ENCODE assay signal across 27 cellular contexts in the genomic region with DNA sequence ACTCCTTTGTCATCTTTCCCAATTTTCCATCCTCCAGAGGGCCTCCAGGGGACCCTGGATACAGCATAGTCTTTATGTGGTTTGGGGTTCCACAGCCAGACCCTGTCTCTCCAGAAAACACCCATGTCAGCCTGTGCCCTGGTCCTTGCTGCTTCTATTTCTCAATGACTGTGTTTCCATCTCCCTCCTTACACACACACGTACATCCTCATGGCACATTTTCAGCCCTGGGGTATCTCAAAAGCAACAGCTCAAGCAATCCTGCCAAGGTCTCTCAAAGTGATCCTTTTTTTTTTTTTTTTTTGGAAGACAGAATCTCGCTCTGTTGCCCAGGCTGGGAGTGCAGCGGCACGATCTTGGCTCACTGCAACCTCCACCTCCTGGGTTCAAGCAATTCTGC. TPM values are rescaled to one million over a fixed set of nuclear protein-coding genes. Genes with fewer than 3 reads are reported as not detected.
"Had no signal": no experiment of that assay in that cellular context is flagged by ENCODE, and none has a peak within 500 bp of the region (broad histone marks: within the 10 kb centered on the region; RNA-seq: fewer than 3 reads in every experiment).

No MANE protein-coding gene starts in this region.

- H3K4me3 ChIP-seq: adrenal gland, breast epithelium, Peyer's patch had no signal

- DNase-seq: activated CD4-positive, alpha-beta T cell treated with anti-CD3 and anti-CD28 coated beads for 4 hours; activated CD8-positive, alpha-beta T cell treated with anti-CD3 and anti-CD28 coated beads, Interleukin-2, amount 10 ng/mL, durations not matched to agents 7 days and 5 days; activated gamma-delta T cell; activated naive CD4-positive, alpha-beta T cell treated with anti-CD3 and anti-CD28 coated beads for 36 hours; activated naive CD8-positive, alpha-beta T cell treated with anti-CD3 and anti-CD28 coated beads, Interleukin-2, amount 10 ng/mL, durations not matched to agents 7 days and 5 days; activated T-cell treated with anti-CD3 and anti-CD28 coated beads, Interleukin-2, amount 50 U/mL, for 24 hours; adrenal gland; anterior cingulate cortex; central memory CD4-positive, alpha-beta T cell; MV-4-11; NCI-H1092 treated with DMSO at 0.1 percent for 48 hours; NCI-H1436; NCI-H187; NCI-H2081; NCI-H510A treated with DMSO at 0.1 percent for 48 hours; NCI-H69; NK-92 treated with Interleukin-12 subunit alpha and Interleukin-12 subunit beta, amount 100 ng/mL, for 24 hours; OCI-M1; SHP77 treated with DMSO at 0.1 percent for 48 hours had no signal

- H3K4me3 Mint-ChIP-seq: activated CD8-positive, alpha-beta T cell treated with anti-CD3 and anti-CD28 coated beads, Interleukin-2, amount 10 ng/mL, durations not matched to agents 7 days and 5 days; activated naive CD4-positive, alpha-beta T cell treated with anti-CD3 and anti-CD28 coated beads for 36 hours; activated naive CD8-positive, alpha-beta T cell treated with anti-CD3 and anti-CD28 coated beads, Interleukin-2, amount 10 ng/mL, durations not matched to agents 7 days and 5 days; activated T-cell treated with anti-CD3 and anti-CD28 coated beads, Interleukin-2, amount 50 U/mL, for 24 hours; activated T-helper 17 cell treated with anti-CD3 and anti-CD28 coated beads, Interleukin-2, amount 50 U/mL, for 72 hours; T-helper 1 cell treated with Interleukin-12 subunit alpha and Interleukin-12 subunit beta and Interleukin-4 antibody, amounts not matched to agents 30 μg/mL and 1 μg/mL, for 36 hours had no signal

- H3K4me1 Mint-ChIP-seq: activated naive CD8-positive, alpha-beta T cell treated with anti-CD3 and anti-CD28 coated beads, Interleukin-2, amount 10 ng/mL, durations not matched to agents 7 days and 5 days; activated T-helper 17 cell treated with anti-CD3 and anti-CD28 coated beads, Interleukin-2, amount 50 U/mL, for 72 hours had no signal

- H3K9me3 ChIP-seq: adrenal gland, breast epithelium, Peyer's patch had no signal

- H3K27ac ChIP-seq: adrenal gland, breast epithelium, KMS-11, Peyer's patch, RWPE1 had no signal

- H3K4me1 ChIP-seq: breast epithelium had no signal

- H3K27ac Mint-ChIP-seq: activated CD8-positive, alpha-beta T cell treated with anti-CD3 and anti-CD28 coated beads, Interleukin-2, amount 10 ng/mL, durations not matched to agents 7 days and 5 days; activated naive CD4-positive, alpha-beta T cell treated with anti-CD3 and anti-CD28 coated beads for 36 hours; activated naive CD8-positive, alpha-beta T cell treated with anti-CD3 and anti-CD28 coated beads, Interleukin-2, amount 10 ng/mL, durations not matched to agents 7 days and 5 days; activated T-cell treated with anti-CD3 and anti-CD28 coated beads, Interleukin-2, amount 50 U/mL, for 24 hours; activated T-helper 17 cell treated with anti-CD3 and anti-CD28 coated beads, Interleukin-2, amount 50 U/mL, for 72 hours; T-helper 1 cell treated with Interleukin-12 subunit alpha and Interleukin-12 subunit beta and Interleukin-4 antibody, amounts not matched to agents 30 μg/mL and 1 μg/mL, for 36 hours had no signal

- H3K36me3 ChIP-seq: adrenal gland, breast epithelium had no signal

- H3K36me3 Mint-ChIP-seq: activated naive CD8-positive, alpha-beta T cell treated with anti-CD3 and anti-CD28 coated beads, Interleukin-2, amount 10 ng/mL, durations not matched to agents 7 days and 5 days had no signal

- ATAC-seq: activated CD4-positive, CD25-positive, alpha-beta regulatory T cell treated with anti-CD3 and anti-CD28 coated beads, Interleukin-2, amount 50 U/mL, for 24 hours; activated CD8-positive, alpha-beta T cell treated with anti-CD3 and anti-CD28 coated beads, Interleukin-2, amount 10 ng/mL, durations not matched to agents 7 days and 5 days; activated T-helper 17 cell treated with anti-CD3 and anti-CD28 coated beads, Interleukin-2, amount 50 U/mL, for 72 hours had no signal

- H3K27me3 ChIP-seq: adrenal gland, breast epithelium, Peyer's patch had no signal

- H3K27me3 Mint-ChIP-seq: activated naive CD8-positive, alpha-beta T cell treated with anti-CD3 and anti-CD28 coated beads, Interleukin-2, amount 10 ng/mL, durations not matched to agents 7 days and 5 days; activated T-cell treated with anti-CD3 and anti-CD28 coated beads, Interleukin-2, amount 50 U/mL, for 24 hours; activated T-helper 17 cell treated with anti-CD3 and anti-CD28 coated beads, Interleukin-2, amount 50 U/mL, for 72 hours had no signal

- H3K9me3 Mint-ChIP-seq: activated naive CD4-positive, alpha-beta T cell treated with anti-CD3 and anti-CD28 coated beads for 36 hours; activated naive CD8-positive, alpha-beta T cell treated with anti-CD3 and anti-CD28 coated beads, Interleukin-2, amount 10 ng/mL, durations not matched to agents 7 days and 5 days; activated T-cell treated with anti-CD3 and anti-CD28 coated beads, Interleukin-2, amount 50 U/mL, for 24 hours; activated T-helper 17 cell treated with anti-CD3 and anti-CD28 coated beads, Interleukin-2, amount 50 U/mL, for 72 hours; T-helper 1 cell treated with Interleukin-12 subunit alpha and Interleukin-12 subunit beta and Interleukin-4 antibody, amounts not matched to agents 30 μg/mL and 1 μg/mL, for 36 hours had no signal

RNA-seq across cellular contexts. Expression of a gene that starts 53.1 kb away (rescaled TPM):
- total RNA-seq: activated CD8-positive, alpha-beta T cell treated with anti-CD3 and anti-CD28 coated beads, Interleukin-2, amount 10 ng/mL, durations not matched to agents 7 days and 5 days; activated naive CD4-positive, alpha-beta T cell treated with anti-CD3 and anti-CD28 coated beads for 36 hours; activated naive CD8-positive, alpha-beta T cell treated with anti-CD3 and anti-CD28 coated beads, Interleukin-2, amount 10 ng/mL, durations not matched to agents 7 days and 5 days; adrenal gland; breast epithelium; MCF 10A had no signal
- polyA plus RNA-seq: adrenal gland had no signal
